ENCODE assay signal across 11 cellular contexts in genomic region chr1:178931843-178932551, GRCh38.
A peak's percentile ranks its signal among the peaks of the same experiment; 100 is the strongest.
DNase-seq lines count a peak whose midpoint lies in the region; ATAC-seq and TF ChIP-seq lines count a peak whose summit lies in the region.
"Had no signal": no experiment of that assay in that cellular context is flagged by ENCODE, and none has a peak within 500 bp of the region (broad histone marks: within the 10 kb centered on the region; RNA-seq: fewer than 3 reads in every experiment).

No MANE protein-coding gene starts in this region.

- intact Hi-C loops in MCF 10A (cut with micrococcal nuclease) (no loop called here), mammary epithelial cell (cut with micrococcal nuclease) (no loop called here), uterus (cut with DNase I; ENCODE audit: low total_unique reads) (no loop called here)

- H3K9me3 Mint-ChIP-seq in MCF 10A (ENCODE audit: unreplicated experiment) (no peaks in the 10 kb centered on the region), nephron progenitor cell (no peaks in the 10 kb centered on the region), glutamatergic neuron (ENCODE audit: unreplicated experiment) (no peaks in the 10 kb centered on the region)
- H3K9me3 Mint-ChIP-seq: dendritic cell treated with granulocyte-macrophage colony-stimulating factor and Interleukin-4, amounts not matched to agents 40 ng/mL and 50 ng/mL, for 4 days had no signal

- H3K27me3 ChIP-seq in mammary epithelial cell (ENCODE audit: insufficient read depth, low read length) = no peaks in the 10 kb centered on the region
- no peaks in the 10 kb centered on the region for H3K27me3 ChIP-seq in uterus

- no peak overlapping the region for H3K9ac ChIP-seq in mammary epithelial cell (ENCODE audit: insufficient read depth, low read length)

- TF ChIP-seq CTCF in MCF 10A (IDR thresholded peaks at IDR 0.05; ENCODE audit: unreplicated experiment) = no peak
- no peak for TF ChIP-seq CTCF in mammary epithelial cell (conservative IDR thresholded peaks at IDR 0.05 in 1 of 2, IDR thresholded peaks at IDR 0.05 in 1 of 2; ENCODE audit: extremely low read depth in 1 of 2, insufficient read depth in 1 of 2, low read depth in 1 of 2, low read length in 2 of 2)
- no peak for TF ChIP-seq CTCF in fibroblast of pulmonary artery (IDR thresholded peaks at IDR 0.05; ENCODE audit: low read length, missing control alignments)
- TF ChIP-seq CTCF in nephron progenitor cell (IDR thresholded peaks at IDR 0.05) = no peak
- TF ChIP-seq CTCF in uterus (IDR thresholded peaks at IDR 0.05) = no peak
- no peak for TF ChIP-seq CTCF in glutamatergic neuron (IDR thresholded peaks at IDR 0.05; ENCODE audit: partially characterized antibody, unreplicated experiment)

- no peak overlapping the region for H3K4me3 ChIP-seq in mammary epithelial cell (replicated peaks in 1 of 3; ENCODE audit: insufficient read depth in 1 of 3, low read depth in 2 of 3, low read length in 3 of 3)
- H3K4me3 ChIP-seq in fibroblast of pulmonary artery (replicated peaks; ENCODE audit: low read depth, low read length) = no peak overlapping the region
- no peak overlapping the region for H3K4me3 ChIP-seq in uterus
- H3K4me3 ChIP-seq: A549 had no signal

- H3K4me3 Mint-ChIP-seq in MCF 10A (ENCODE audit: unreplicated experiment) (no peak overlapping the region), nephron progenitor cell (no peak overlapping the region), glutamatergic neuron (ENCODE audit: unreplicated experiment) (no peak overlapping the region)
- H3K4me3 Mint-ChIP-seq: dendritic cell treated with granulocyte-macrophage colony-stimulating factor and Interleukin-4, amounts not matched to agents 40 ng/mL and 50 ng/mL, for 4 days had no signal

- no peaks in the 10 kb centered on the region for H3K36me3 ChIP-seq in mammary epithelial cell (ENCODE audit: insufficient read depth, low read length)
- H3K36me3 ChIP-seq in uterus = no peaks in the 10 kb centered on the region

- dilution Hi-C loops in mammary epithelial cell (cut with HindIII; ENCODE audit: low sequenced_read_pairs) = no loop called here

- in situ Hi-C loops in mammary epithelial cell (cut with MboI; ENCODE audit: low sequenced_read_pairs in 2 of 2) = no loop called here

- CTCF ChIA-PET in MCF 10A (lab: Yijun Ruan, JAX) = interaction anchor here (0.7 to 2.7 kb wide), 4 partner anchors 19 to 71 kb away, joined by 3 to 16 read pairs (median 4); no protein-coding TSS in a partner anchor
- CTCF ChIA-PET in mammary epithelial cell (lab: Charles Lee; ENCODE audit: low non-redundant PET) = no interaction called here

- H3K4me1 ChIP-seq in mammary epithelial cell (ENCODE audit: insufficient read depth, low read length) (no peaks in the 10 kb centered on the region), uterus (peaks cover 0 to 12% of the 10 kb centered on the region in 2 donors)
- H3K4me1 ChIP-seq: A549 had no signal

- H3K79me2 ChIP-seq in mammary epithelial cell (ENCODE audit: insufficient read depth, low read length) = no peaks in the 10 kb centered on the region

- H3K4me1 Mint-ChIP-seq in MCF 10A (ENCODE audit: insufficient read depth, unreplicated experiment) = peaks cover 4% of the 10 kb centered on the region
- H3K4me1 Mint-ChIP-seq in nephron progenitor cell = peaks cover 83% of the 10 kb centered on the region
- H3K4me1 Mint-ChIP-seq in glutamatergic neuron (ENCODE audit: low read depth, unreplicated experiment) = peaks cover 3% of the 10 kb centered on the region

- no peaks in the 10 kb centered on the region for H3K9me3 ChIP-seq in mammary epithelial cell (replicated peaks; ENCODE audit: insufficient read depth, low read length)
- no peaks in the 10 kb centered on the region for H3K9me3 ChIP-seq in uterus
- H3K9me3 ChIP-seq: A549 had no signal

- no peaks in the 10 kb centered on the region for H4K20me1 ChIP-seq in mammary epithelial cell (ENCODE audit: insufficient read depth, low read length)

- peak in 1 of 2 donors; percentile 21 for TF ChIP-seq POLR2A in uterus (IDR thresholded peaks at IDR 0.05)

- H3K36me3 Mint-ChIP-seq in MCF 10A (ENCODE audit: insufficient read depth, unreplicated experiment) = peaks cover 5% of the 10 kb centered on the region
- no peaks in the 10 kb centered on the region for H3K36me3 Mint-ChIP-seq in nephron progenitor cell (ENCODE audit: low read depth)
- no peaks in the 10 kb centered on the region for H3K36me3 Mint-ChIP-seq in glutamatergic neuron (ENCODE audit: unreplicated experiment)

- no peak overlapping the region for H3K27ac ChIP-seq in mammary epithelial cell (ENCODE audit: insufficient read depth, low read depth, low read length)
- H3K27ac ChIP-seq in uterus = peak overlapping the region; percentile 69 to 87
- H3K27ac ChIP-seq: A549 had no signal

- no peaks in the 10 kb centered on the region for H3K27me3 Mint-ChIP-seq in MCF 10A (ENCODE audit: insufficient read depth, unreplicated experiment)
- H3K27me3 Mint-ChIP-seq in nephron progenitor cell (ENCODE audit: low read depth, poor library complexity) = peaks cover 4% of the 10 kb centered on the region
- no peaks in the 10 kb centered on the region for H3K27me3 Mint-ChIP-seq in glutamatergic neuron (ENCODE audit: unreplicated experiment)
- H3K27me3 Mint-ChIP-seq: dendritic cell treated with granulocyte-macrophage colony-stimulating factor and Interleukin-4, amounts not matched to agents 40 ng/mL and 50 ng/mL, for 4 days had no signal

- ATAC-seq in HG03469 (IDR thresholded peaks at IDR 0.05; ENCODE audit: unreplicated experiment) = no peak
- ATAC-seq: A549 had no signal

- 49% methylated on average over 8 of the region's 9 CpGs for WGBS in mammary epithelial cell (ENCODE audit: low coverage, missing lambda C conversion rate)

- H2AFZ ChIP-seq in mammary epithelial cell (ENCODE audit: low read depth, low read length) = no peak overlapping the region

- POLR2A ChIA-PET in MCF 10A (lab: Yijun Ruan, JAX) = interaction anchor here (0.6 to 1.7 kb wide), 8 partner anchors 10 to 240 kb away, joined by 3 to 6 read pairs (median 3); partner anchors contain the start of gene RALGPS2

- BruUV-seq in MCF 10A (replicated peaks; lab: Mats Ljungman, UMichigan) = no TSS peak
- BruUV-seq in mammary epithelial cell (replicated peaks; lab: Mats Ljungman, UMichigan) = no TSS peak

- DNase-seq in MCF 10A (ENCODE audit: unreplicated experiment) (peak; percentile 52), mammary epithelial cell (no peak), fibroblast of pulmonary artery (ENCODE audit: low read depth) (peak; percentile 97), nephron progenitor cell (no peak), uterus (peak; percentile 85 to 97), SW480 (ENCODE audit: low spot score) (no peak), glutamatergic neuron (no peak)
- DNase-seq: occipital lobe had no signal

- H3K27ac Mint-ChIP-seq in MCF 10A (ENCODE audit: low read depth, unreplicated experiment) = peak overlapping the region; percentile 55
- H3K27ac Mint-ChIP-seq in nephron progenitor cell = peak overlapping the region; percentile 12
- no peak overlapping the region for H3K27ac Mint-ChIP-seq in glutamatergic neuron (ENCODE audit: unreplicated experiment)

- no peak overlapping the region for H3K4me2 ChIP-seq in mammary epithelial cell (ENCODE audit: insufficient read depth, low read depth, low read length)
- H3K4me2 ChIP-seq: A549 had no signal

Comparison
In these comparisons a context has a peak if more than half of its experiments do, and no peak if none do; other contexts are left out.
1. DNase-seq: peak in MCF 10A (single experiment), fibroblast of pulmonary artery (single experiment) and uterus (2 of 2); none in mammary epithelial cell (single experiment), nephron progenitor cell (single experiment), SW480 (single experiment) and glutamatergic neuron (single experiment).